18 cellular contexts compared by ENCODE assay signal in genomic region chr13:38804061-38804460, GRCh38.
DNase-seq lines count a peak whose midpoint lies in the region; FAIRE-seq and TF ChIP-seq lines count a peak whose summit lies in the region.
"Had no signal": no experiment of that assay in that cellular context is flagged by ENCODE, and none has a peak within 500 bp of the region (broad histone marks: within the 10 kb centered on the region; RNA-seq: fewer than 3 reads in every experiment).

No MANE protein-coding gene starts in this region.

- TF ChIP-seq CTCF in mammary epithelial cell (conservative IDR thresholded peaks at IDR 0.05 in 1 of 2, IDR thresholded peaks at IDR 0.05 in 1 of 2; ENCODE audit: extremely low read depth in 1 of 2, insufficient read depth in 1 of 2, low read depth in 1 of 2, low read length in 2 of 2) (no peak), MCF 10A (IDR thresholded peaks at IDR 0.05; ENCODE audit: unreplicated experiment) (no peak), neural crest cell (conservative IDR thresholded peaks at IDR 0.05) (no peak), D721Med (IDR thresholded peaks at IDR 0.05; ENCODE audit: insufficient read depth, missing control alignments) (no peak)

- H3K4me3 Mint-ChIP-seq in MCF 10A (ENCODE audit: unreplicated experiment), result no peak overlapping the region
- H3K4me3 Mint-ChIP-seq in neural crest cell, result peak overlapping the region; percentile 16
- H3K4me3 Mint-ChIP-seq: B cell had no signal

- H3K27me3 ChIP-seq in mammary epithelial cell (ENCODE audit: insufficient read depth, low read length), result no peaks in the 10 kb centered on the region
- no peaks in the 10 kb centered on the region for H3K27me3 ChIP-seq in iPS-18a (ENCODE audit: control insufficient read depth, insufficient read depth, low read length)

- POLR2A ChIA-PET in MCF 10A (lab: Yijun Ruan, JAX), result interaction anchor here (0.6 kb wide), 1 partner anchor 83 kb away, joined by 3 read pairs; no protein-coding TSS in a partner anchor

- WGBS in mammary epithelial cell (ENCODE audit: low coverage, missing lambda C conversion rate), result 86% methylated on average over 2 of the region's 2 CpGs

- H3K36me3 ChIP-seq in mammary epithelial cell (ENCODE audit: insufficient read depth, low read length) (no peaks in the 10 kb centered on the region), iPS-18a (ENCODE audit: control insufficient read depth, low read depth, low read length) (no peaks in the 10 kb centered on the region)

- H3K9me3 Mint-ChIP-seq in MCF 10A (ENCODE audit: unreplicated experiment) (no peaks in the 10 kb centered on the region), neural crest cell (peaks cover 12% of the 10 kb centered on the region)

- in situ Hi-C loops in mammary epithelial cell (cut with MboI; ENCODE audit: low sequenced_read_pairs in 2 of 2), result no loop called here

- dilution Hi-C loops in mammary epithelial cell (cut with HindIII; ENCODE audit: low sequenced_read_pairs), result loop anchor here (5.0 kb wide), 1 partner anchor 33 kb away; no protein-coding TSS in a partner anchor

- BruUV-seq in mammary epithelial cell (replicated peaks; lab: Mats Ljungman, UMichigan) (no TSS peak), MCF 10A (replicated peaks; lab: Mats Ljungman, UMichigan) (no TSS peak)

- no peaks in the 10 kb centered on the region for H4K20me1 ChIP-seq in mammary epithelial cell (ENCODE audit: insufficient read depth, low read length)

- no peak overlapping the region for H3K27ac Mint-ChIP-seq in MCF 10A (ENCODE audit: low read depth, unreplicated experiment)
- H3K27ac Mint-ChIP-seq in neural crest cell (ENCODE audit: unreplicated experiment), result peak overlapping the region; percentile 65
- H3K27ac Mint-ChIP-seq: B cell had no signal

- intact Hi-C loops in mammary epithelial cell (cut with micrococcal nuclease), result no loop called here
- intact Hi-C loops in MCF 10A (cut with micrococcal nuclease), result no loop called here

- H3K9ac ChIP-seq in mammary epithelial cell (ENCODE audit: insufficient read depth, low read length) (no peak overlapping the region), iPS-18a (ENCODE audit: low read length) (peak overlapping the region; percentile 22)
- H3K9ac ChIP-seq: GM23248 had no signal

- no peak overlapping the region for H2AFZ ChIP-seq in mammary epithelial cell (ENCODE audit: low read depth, low read length)
- H2AFZ ChIP-seq: GM23248 had no signal

- peak overlapping the region; percentile 55 for H3K4me2 ChIP-seq in mammary epithelial cell (ENCODE audit: insufficient read depth, low read depth, low read length)

- H3K4me3 ChIP-seq in mammary epithelial cell (replicated peaks in 1 of 3; ENCODE audit: insufficient read depth in 1 of 3, low read depth in 2 of 3, low read length in 3 of 3) (no peak overlapping the region), iPS-18a (ENCODE audit: low read length) (peak overlapping the region; percentile 32)
- H3K4me3 ChIP-seq: GM23248 had no signal

- no peaks in the 10 kb centered on the region for H3K79me2 ChIP-seq in mammary epithelial cell (ENCODE audit: insufficient read depth, low read length)

- H3K4me1 ChIP-seq in mammary epithelial cell (ENCODE audit: insufficient read depth, low read length) (peaks cover 22% of the 10 kb centered on the region), iPS-18a (ENCODE audit: control insufficient read depth, low read depth, low read length) (peaks cover 32% of the 10 kb centered on the region)

- CTCF ChIA-PET in mammary epithelial cell (lab: Charles Lee; ENCODE audit: low non-redundant PET), result no interaction called here
- CTCF ChIA-PET in MCF 10A (lab: Yijun Ruan, JAX), result interaction anchor here (1.8 kb wide), 1 partner anchor 10 kb away, joined by 5 read pairs; no protein-coding TSS in a partner anchor

- H3K27me3 Mint-ChIP-seq in MCF 10A (ENCODE audit: insufficient read depth, unreplicated experiment) (no peaks in the 10 kb centered on the region), neural crest cell (ENCODE audit: low read depth) (no peaks in the 10 kb centered on the region)
- H3K27me3 Mint-ChIP-seq: B cell had no signal

- no peaks in the 10 kb centered on the region for H3K36me3 Mint-ChIP-seq in MCF 10A (ENCODE audit: insufficient read depth, unreplicated experiment)
- peaks cover 26% of the 10 kb centered on the region for H3K36me3 Mint-ChIP-seq in neural crest cell (ENCODE audit: low read depth)

- DNase-seq in mammary epithelial cell, result no peak
- no peak for DNase-seq in MCF 10A (ENCODE audit: unreplicated experiment)
- no peak for DNase-seq in neural crest cell (ENCODE audit: low read depth, low spot score)
- DNase-seq in T1000 (lab: John Stamatoyannopoulos, UW), result no peak
- no peak for DNase-seq in D721Med (ENCODE audit: insufficient read length, low spot score)
- no peak for DNase-seq in NCI-H526 treated with DMSO at 0.1 percent for 48 hours (lab: John Stamatoyannopoulos, UW)
- no peak for DNase-seq in HK-2 (ENCODE audit: unreplicated experiment)
- DNase-seq: GF-D8, KG1, NCI-H187, NCI-H2107, NCI-H510A, NCI-H774 had no signal

- peaks cover 4% of the 10 kb centered on the region for H3K9me3 ChIP-seq in mammary epithelial cell (replicated peaks; ENCODE audit: insufficient read depth, low read length)
- H3K9me3 ChIP-seq in iPS-18a (ENCODE audit: control insufficient read depth, low read depth, low read length), result no peaks in the 10 kb centered on the region

- H3K27ac ChIP-seq in mammary epithelial cell (ENCODE audit: insufficient read depth, low read depth, low read length) (peak overlapping the region; percentile 49), iPS-18a (ENCODE audit: low read length) (peak overlapping the region; percentile 41)
- H3K27ac ChIP-seq: 22Rv1, GM23248 had no signal

- no peak for FAIRE-seq in D721Med (lab: Jason Lieb, UNC)
- FAIRE-seq: GM19239 had no signal

- peaks cover 5% of the 10 kb centered on the region for H3K4me1 Mint-ChIP-seq in MCF 10A (ENCODE audit: insufficient read depth, unreplicated experiment)
- H3K4me1 Mint-ChIP-seq in neural crest cell, result peaks cover 34% of the 10 kb centered on the region
- H3K4me1 Mint-ChIP-seq: B cell had no signal
